8 cellular contexts compared by ENCODE assay signal in genomic region chr16:30065112-30065942, GRCh38. TPM values are rescaled to one million over a fixed set of nuclear protein-coding genes. Genes with fewer than 3 reads are reported as not detected.
DNase-seq lines count a peak whose midpoint lies in the region; ATAC-seq and TF ChIP-seq lines count a peak whose summit lies in the region.

Gene ALDOA (plus strand): TSS chr16:30065760. CDS start chr16:30066898, 1,138 bp downstream.

- H3K9me3 Mint-ChIP-seq in IgD-negative memory B cell, result no peaks in the 10 kb centered on the region

- H3K27me3 Mint-ChIP-seq in IgD-negative memory B cell, result no peaks in the 10 kb centered on the region

- TF ChIP-seq CTCF in epithelial cell of esophagus (IDR thresholded peaks at IDR 0.05; ENCODE audit: insufficient read depth, low read depth, low read length, missing control alignments), result no peak

- H3K4me3 Mint-ChIP-seq in IgD-negative memory B cell, result peak within 1 kb of the TSS; percentile 95 to 100 (median 100)

- H3K4me1 Mint-ChIP-seq in IgD-negative memory B cell, result peaks cover 13 to 18% (median 16%) of the 10 kb centered on the region in 3 donors

- peaks cover 4% of the 10 kb centered on the region for H3K36me3 Mint-ChIP-seq in IgD-negative memory B cell

- peak; percentile 99 for DNase-seq in DMS 273 (lab: John Stamatoyannopoulos, UW; ENCODE audit: unreplicated experiment)
- peak; percentile 50 for DNase-seq in OCI-M2 (lab: John Stamatoyannopoulos, UW; ENCODE audit: unreplicated experiment)
- peak; percentile 91 for DNase-seq in activated T-cell treated with anti-CD3 and anti-CD28 coated beads for 4 hours
- DNase-seq in epithelial cell of esophagus (ENCODE audit: low read depth), result peak; percentile 100
- peak; percentile 98 for DNase-seq in mucosa of gallbladder (ENCODE audit: low spot score)
- DNase-seq in stimulated activated CD8-positive, alpha-beta memory T cell treated with anti-CD3 and anti-CD28 coated beads, Interleukin-4, amount 100 ng/mL, for 4 hours (ENCODE audit: low read depth in 2 of 2, low spot score in 1 of 2), result peak; percentile 82 to 94

- peak within 1 kb of the TSS; percentile 97 to 100 (median 99) for H3K27ac Mint-ChIP-seq in IgD-negative memory B cell

- peak within 1 kb of the TSS; percentile 96 for H3K4me3 ChIP-seq in epithelial cell of esophagus (ENCODE audit: low read length)

- ATAC-seq in GM21528 (IDR thresholded peaks at IDR 0.05; ENCODE audit: low FRiP score, unreplicated experiment), result peak; percentile 79

RNA-seq across cellular contexts. Expression of gene ALDOA, which starts in this region (rescaled TPM):
- 884 TPM for polyA plus RNA-seq in IgD-negative memory B cell
- 1,422 TPM for total RNA-seq in mucosa of gallbladder

Comparison
In these comparisons a context has a peak if more than half of its experiments do, and no peak if none do; other contexts are left out.
1. Peak in every context shown above with its lines: DNase-seq, ATAC-seq and H3K4me3 ChIP-seq.
2. DNase-seq: peak in every context shown above with its lines; median percentile 100 in epithelial cell of esophagus; 99 in DMS 273; 98 in mucosa of gallbladder; 91 in activated T-cell treated with anti-CD3 and anti-CD28 coated beads for 4 hours; 88 in stimulated activated CD8-positive, alpha-beta memory T cell treated with anti-CD3 and anti-CD28 coated beads, Interleukin-4, amount 100 ng/mL, for 4 hours; 50 in OCI-M2.